1 cellular context compared by ENCODE assay signal in genomic region chr1:23694371-23694770, GRCh38.
TF ChIP-seq lines count a peak whose summit lies in the region.

No MANE protein-coding gene starts in this region.

TF ChIP-seq in endothelial cell of umbilical vein, 7 proteins besides CTCF, POLR2A, EP300 and RAD21 (continued from another document):
- TF ChIP-seq EZH2 (IDR thresholded peaks at IDR 0.05; ENCODE audit: borderline replicate concordance, low read depth, low read length, severe bottlenecking) (no peak), MYC (IDR thresholded peaks at IDR 0.05; ENCODE audit: low read depth, low read length) (no peak), FOS (IDR thresholded peaks at IDR 0.05; ENCODE audit: borderline replicate concordance, insufficient read depth, low read length) (no peak), POLR2AphosphoS5 (IDR thresholded peaks at IDR 0.05; ENCODE audit: insufficient read depth, low read depth, low read length) (no peak)
